In the genomic region with DNA sequence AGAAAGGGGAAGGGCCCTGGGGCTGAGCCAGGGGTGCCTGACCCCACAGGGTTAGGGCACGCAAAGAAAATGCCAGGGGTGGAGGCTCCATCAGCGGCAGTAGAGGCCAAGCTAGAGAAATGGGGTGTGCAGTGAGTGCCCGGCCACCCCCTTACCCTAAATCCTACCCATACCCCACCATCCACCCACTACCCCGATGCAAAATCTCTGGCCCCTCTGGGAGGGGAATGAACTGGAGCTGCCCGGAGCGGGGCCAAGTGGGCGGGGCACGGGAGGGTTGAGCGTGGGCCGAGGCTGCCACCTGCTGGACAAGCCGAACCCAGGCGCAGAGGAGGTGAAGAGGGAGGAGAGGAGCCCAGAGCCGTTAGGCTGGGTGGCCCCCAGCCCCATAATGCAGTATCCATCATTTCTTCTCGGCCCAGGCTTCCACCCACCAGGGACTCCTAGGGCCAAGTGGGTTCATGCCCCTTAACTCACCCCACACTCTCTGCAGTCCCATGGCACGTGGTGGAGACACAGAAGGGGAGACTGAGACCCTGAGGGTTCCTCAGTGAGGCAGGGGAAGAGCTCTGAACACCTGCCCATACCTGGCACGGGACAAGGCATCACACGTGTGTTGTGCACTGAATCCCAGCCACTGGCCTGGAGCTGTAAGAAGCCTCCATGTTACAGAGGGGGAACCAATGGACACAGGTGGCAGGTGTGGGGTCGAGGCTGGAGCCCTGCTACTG, we compare ENCODE assay signal across 8 cellular contexts. TPM values are rescaled to one million over a fixed set of nuclear protein-coding genes. Genes with fewer than 3 reads are reported as not detected.
A peak's percentile ranks its signal among the peaks of the same experiment; 100 is the strongest.
DNase-seq lines count a peak whose midpoint lies in the region; ATAC-seq and TF ChIP-seq lines count a peak whose summit lies in the region.

No MANE protein-coding gene starts in this region.

- H3K36me3 Mint-ChIP-seq in Calu3 (ENCODE audit: insufficient read depth, unreplicated experiment), result no peaks in the 10 kb centered on the region

- no peaks in the 10 kb centered on the region for H3K9me3 ChIP-seq in uterus

- no peak overlapping the region for H3K4me3 Mint-ChIP-seq in Calu3 (ENCODE audit: low read depth, unreplicated experiment)

- peak; percentile 96 for TF ChIP-seq RAD21 in Ishikawa (IDR thresholded peaks at IDR 0.05; ENCODE audit: low read depth)

- TF ChIP-seq CTCF in Calu3 (IDR thresholded peaks at IDR 0.05; ENCODE audit: unreplicated experiment) (peak; percentile 76), uterus (IDR thresholded peaks at IDR 0.05) (peak; percentile 83 to 95 (median 88))

- DNase-seq in Calu3 (peak; percentile 82), head of caudate nucleus (peak; percentile 66 to 94 (median 88)), posterior vena cava (ENCODE audit: low spot score) (peak; percentile 96), uterus (peak; percentile 73 to 84), GF-D8 (lab: John Stamatoyannopoulos, UW) (no peak)
- peak; percentile 75 for DNase-seq in activated naive CD4-positive, alpha-beta T cell treated with anti-CD3 and anti-CD28 coated beads, Interleukin-2, amount 50 U/mL, for 16 hours

- no peaks in the 10 kb centered on the region for H3K27me3 ChIP-seq in uterus

- no peaks in the 10 kb centered on the region for H3K9me3 Mint-ChIP-seq in Calu3 (ENCODE audit: low read depth, unreplicated experiment)

- H3K27me3 Mint-ChIP-seq in Calu3 (ENCODE audit: unreplicated experiment), result peaks cover 29% of the 10 kb centered on the region

- TF ChIP-seq POLR2A in uterus (IDR thresholded peaks at IDR 0.05), result peak in 1 of 2 donors; percentile 20

- CTCF ChIA-PET in Calu3 (lab: Charles Lee), result interaction anchor here (0.6 to 1.9 kb wide), 4 partner anchors 66 to 222 kb away, joined by 3 to 11 read pairs (median 4); no protein-coding TSS in a partner anchor

- no peaks in the 10 kb centered on the region for H3K4me1 ChIP-seq in uterus

- TF ChIP-seq EP300 in Ishikawa (IDR thresholded peaks at IDR 0.05; ENCODE audit: borderline replicate concordance), result no peak

- no peaks in the 10 kb centered on the region for H3K36me3 ChIP-seq in uterus

- H3K27ac Mint-ChIP-seq in Calu3 (ENCODE audit: unreplicated experiment), result no peak overlapping the region

- ATAC-seq in SK-N-SH treated with all-trans-retinoic acid at 6 μM for 48 hours, result peak; percentile 93

- no peaks in the 10 kb centered on the region for H3K4me1 Mint-ChIP-seq in Calu3 (ENCODE audit: low read depth, unreplicated experiment)

- H3K27ac ChIP-seq in uterus, result no peak overlapping the region

- H3K4me3 ChIP-seq in uterus, result no peak overlapping the region

- intact Hi-C loops in Calu3 (cut with micrococcal nuclease; ENCODE audit: unreplicated experiment), result loop anchor here (1.0 kb wide), 1 partner anchor 222 kb away; no protein-coding TSS in a partner anchor
- intact Hi-C loops in head of caudate nucleus (cut with DNase I), result loop anchor here (2.0 kb wide), 1 partner anchor 221 kb away; no protein-coding TSS in a partner anchor
- intact Hi-C loops in posterior vena cava (cut with DNase I), result loop anchor here (2.0 to 10.0 kb wide), 4 partner anchors 117 to 527 kb away; no protein-coding TSS in a partner anchor
- intact Hi-C loops in uterus (cut with DNase I; ENCODE audit: low total_unique reads), result loop anchor here (5.0 kb wide), 1 partner anchor 225 kb away; no protein-coding TSS in a partner anchor

- no TSS peak for BruUV-seq in Calu3 (replicated peaks; lab: Mats Ljungman, UMichigan)

TF ChIP-seq in Ishikawa, 13 proteins besides CTCF, POLR2A, EP300 and RAD21:
- TF ChIP-seq NFIC (IDR thresholded peaks at IDR 0.05) (peak; percentile 81), YY1 (IDR thresholded peaks at IDR 0.05; ENCODE audit: low read depth) (no peak)
TF ChIP-seq in Ishikawa: peak in this region for 1.

TF ChIP-seq in SK-N-SH treated with all-trans-retinoic acid at 6 μM for 48 hours, 23 proteins besides CTCF, POLR2A, EP300 and RAD21:
- TF ChIP-seq ZNF565 (CRISPR knock-in tag; conservative IDR thresholded peaks at IDR 0.05; ENCODE audit: low read depth), result no peak
- no peak for TF ChIP-seq ARNTL (CRISPR knock-in tag; IDR thresholded peaks at IDR 0.05; ENCODE audit: borderline replicate concordance, low read depth)
- no peak for TF ChIP-seq PPARA (CRISPR knock-in tag; IDR thresholded peaks at IDR 0.05; ENCODE audit: borderline replicate concordance)
- no peak for TF ChIP-seq ISL1 (CRISPR knock-in tag; IDR thresholded peaks at IDR 0.05)
- TF ChIP-seq RARB (CRISPR knock-in tag; IDR thresholded peaks at IDR 0.05), result no peak
- no peak for TF ChIP-seq ZNF70 (CRISPR knock-in tag; IDR thresholded peaks at IDR 0.05)
- no peak for TF ChIP-seq TCF4 (CRISPR knock-in tag; IDR thresholded peaks at IDR 0.05; ENCODE audit: borderline replicate concordance)
- TF ChIP-seq ZFP3 (CRISPR knock-in tag; IDR thresholded peaks at IDR 0.05), result no peak
- TF ChIP-seq ESRRG (CRISPR knock-in tag; IDR thresholded peaks at IDR 0.05), result no peak
- no peak for TF ChIP-seq CSDC2 (CRISPR knock-in tag; IDR thresholded peaks at IDR 0.05)
- no peak for TF ChIP-seq GLIS3 (CRISPR knock-in tag; IDR thresholded peaks at IDR 0.05)
- TF ChIP-seq, protein P1, sequence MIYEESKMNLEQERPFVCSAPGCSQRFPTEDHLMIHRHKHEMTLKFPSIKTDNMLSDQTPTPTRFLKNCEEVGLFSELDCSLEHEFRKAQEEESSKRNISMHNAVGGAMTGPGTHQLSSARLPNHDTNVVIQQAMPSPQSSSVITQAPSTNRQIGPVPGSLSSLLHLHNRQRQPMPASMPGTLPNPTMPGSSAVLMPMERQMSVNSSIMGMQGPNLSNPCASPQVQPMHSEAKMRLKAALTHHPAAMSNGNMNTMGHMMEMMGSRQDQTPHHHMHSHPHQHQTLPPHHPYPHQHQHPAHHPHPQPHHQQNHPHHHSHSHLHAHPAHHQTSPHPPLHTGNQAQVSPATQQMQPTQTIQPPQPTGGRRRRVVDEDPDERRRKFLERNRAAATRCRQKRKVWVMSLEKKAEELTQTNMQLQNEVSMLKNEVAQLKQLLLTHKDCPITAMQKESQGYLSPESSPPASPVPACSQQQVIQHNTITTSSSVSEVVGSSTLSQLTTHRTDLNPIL (CRISPR knock-in tag; IDR thresholded peaks at IDR 0.05; ENCODE audit: low read depth), result no peak
- no peak for TF ChIP-seq ZC3H10 (CRISPR knock-in tag; IDR thresholded peaks at IDR 0.05)
TF ChIP-seq in SK-N-SH treated with all-trans-retinoic acid at 6 μM for 48 hours: peak in this region for 0.

RNA-seq across cellular contexts. Expression of a gene that starts 1.4 kb away (rescaled TPM):
- total RNA-seq in Calu3 (2022) (not detected in 2 replicates), posterior vena cava (100 to 1,000 TPM; 124 to 414 TPM), uterus (100 to 1,000 TPM in 1 of 4 donors, 10 to 100 TPM in 2, 1 to 10 TPM in 1; 8.2 to 120 (median 28.1) TPM)

RNA-seq across cellular contexts. Expression of a gene that starts 5.6 kb away (rescaled TPM):
- total RNA-seq in Calu3 (2022) (not detected in 2 replicates), posterior vena cava (100 to 1,000 TPM in 1 of 2 donors, 10 to 100 TPM in 1; 72.6 to 301 TPM), uterus (100 to 1,000 TPM in 1 of 4 donors, 10 to 100 TPM in 3; 33.1 to 114 (median 40.0) TPM)

RNA-seq across cellular contexts. Expression of a gene that starts 11.0 kb away (rescaled TPM):
- total RNA-seq in Calu3 (2022) (not detected in 2 replicates), posterior vena cava (100 to 1,000 TPM; 125 to 441 TPM), uterus (100 to 1,000 TPM in 1 of 4 donors, 10 to 100 TPM in 3; 22.3 to 183 (median 32.0) TPM)

Comparison
In these comparisons a context has a peak if more than half of its experiments do, and no peak if none do; other contexts are left out.
1. RNA of a gene that starts 5.6 kb away (total RNA-seq): 72.6 to 301 TPM in posterior vena cava and 33.1 to 114 TPM in uterus; not detected in Calu3; every median in the first group is over 10 times any median in the second.
2. RNA of a gene that starts 11.0 kb away (total RNA-seq): 125 to 441 TPM in posterior vena cava and 22.3 to 183 TPM in uterus; not detected in Calu3; every median in the first group is over 10 times any median in the second.